In the genomic region with DNA sequence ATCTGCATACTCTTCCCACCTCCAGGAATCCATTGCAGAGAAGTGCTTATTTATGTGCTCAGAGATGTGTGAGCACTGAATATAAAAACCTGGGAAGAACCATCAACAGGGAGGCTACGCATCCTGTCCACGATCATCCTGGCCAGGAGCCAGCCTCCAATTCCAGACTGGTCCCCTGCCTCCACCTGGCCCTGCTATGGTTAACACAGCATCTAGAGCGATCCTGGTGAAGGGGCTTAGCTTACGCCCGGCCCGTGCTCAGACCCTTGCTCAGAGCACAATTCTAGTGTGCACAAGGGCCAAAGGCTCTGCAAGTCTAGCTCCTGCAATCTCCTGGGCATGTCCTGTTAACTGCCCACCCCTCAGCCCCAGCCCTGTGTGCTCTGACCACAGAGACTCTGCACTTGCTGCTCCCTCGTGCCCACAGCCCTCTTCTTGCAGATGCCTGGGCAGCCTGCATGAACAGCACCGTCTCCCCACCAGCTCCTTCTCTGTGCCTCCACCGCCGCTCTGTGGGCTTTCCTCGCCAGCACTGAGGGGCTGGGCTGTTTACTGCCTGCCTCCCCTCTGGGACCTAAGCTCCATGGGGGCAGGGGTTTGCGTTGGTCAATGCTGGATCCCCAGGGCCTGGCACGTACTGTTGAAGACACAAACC, we compare ENCODE assay signal across 1 cellular context.
TF ChIP-seq lines count a peak whose summit lies in the region.

No MANE protein-coding gene starts in this region.

TF ChIP-seq in HepG2, 621 proteins besides CTCF, POLR2A, EP300 and RAD21:
- peak; percentile 10; the same call in 1 of the 2 replicates for TF ChIP-seq ZBTB4 (CRISPR knock-in tag; IDR thresholded peaks at IDR 0.05; ENCODE audit: borderline replicate concordance)
- TF ChIP-seq TRIM24 (CRISPR knock-in tag; IDR thresholded peaks at IDR 0.05), result no peak
